In the genomic region with DNA sequence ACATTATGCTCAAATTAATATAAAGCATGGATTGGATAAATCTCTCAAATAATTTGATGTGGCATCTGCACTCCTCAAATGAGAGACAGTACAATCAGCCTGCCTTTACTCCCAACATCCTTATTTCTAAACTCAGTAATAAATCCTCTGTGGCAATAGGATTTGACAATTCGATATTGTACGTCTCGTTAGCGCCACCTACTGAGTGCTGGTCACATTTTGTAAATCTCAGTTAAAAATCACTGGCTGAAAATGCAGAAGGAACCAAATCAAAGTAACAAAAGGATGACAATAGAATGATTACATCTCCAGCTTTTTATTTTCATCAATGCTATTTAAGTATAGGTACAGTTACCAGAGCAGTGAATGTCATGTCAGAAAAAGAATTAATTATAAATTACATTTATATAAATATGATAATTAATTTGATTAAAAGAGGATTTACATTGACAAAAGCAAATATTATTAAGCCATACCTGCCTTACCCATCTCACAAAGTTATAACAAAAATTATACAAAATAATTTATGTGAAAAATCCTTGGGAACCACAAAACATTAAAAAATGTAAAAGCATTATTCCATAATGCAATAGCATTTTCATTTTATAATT, we compare ENCODE assay signal across 1 cellular context.
TF ChIP-seq lines count a peak whose summit lies in the region.

No MANE protein-coding gene starts in this region.

TF ChIP-seq in H1, 55 proteins besides CTCF, POLR2A, EP300 and RAD21:
- no peak for TF ChIP-seq POLR2AphosphoS5 (IDR thresholded peaks at IDR 0.05; ENCODE audit: low read depth, low read length)
- TF ChIP-seq CEBPB (IDR thresholded peaks at IDR 0.05; ENCODE audit: low read depth, low read length): peak; percentile 75
TF ChIP-seq in H1: peak in this region for 1.
